In genomic region chr1:1039145-1039910, GRCh38 we compare ENCODE assay signal across 11 cellular contexts. TPM values are rescaled to one million over a fixed set of nuclear protein-coding genes. Genes with fewer than 3 reads are reported as not detected.
A peak's percentile ranks its signal among the peaks of the same experiment; 100 is the strongest.
DNase-seq lines count a peak whose midpoint lies in the region; ATAC-seq, FAIRE-seq and TF ChIP-seq lines count a peak whose summit lies in the region.
"Had no signal": no experiment of that assay in that cellular context is flagged by ENCODE, and none has a peak within 500 bp of the region (broad histone marks: within the 10 kb centered on the region; RNA-seq: fewer than 3 reads in every experiment).

No MANE protein-coding gene starts in this region.

- CTCF ChIA-PET in activated CD8-positive, alpha-beta memory T cell treated with anti-CD3 and anti-CD28 coated beads, Interleukin-2, amount 10 ng/mL, durations not matched to agents 7 days and 5 days (lab: Charles Lee): interaction anchor here (0.7 to 6.4 kb wide), 10 partner anchors 20 to 1195 kb away, joined by 3 to 93 read pairs (median 6); partner anchors contain the start of gene ISG15

- H3K4me1 Mint-ChIP-seq in activated CD8-positive, alpha-beta memory T cell treated with anti-CD3 and anti-CD28 coated beads, Interleukin-2, amount 10 ng/mL, durations not matched to agents 7 days and 5 days: peaks cover 28% of the 10 kb centered on the region
- H3K4me1 Mint-ChIP-seq in chondrocyte (ENCODE audit: low read depth): peaks cover 12% of the 10 kb centered on the region
- peaks cover 17% of the 10 kb centered on the region for H3K4me1 Mint-ChIP-seq in stimulated activated naive CD8-positive, alpha-beta T cell treated with anti-CD3 and anti-CD28 coated beads, Interleukin-15, Interleukin-2, amounts not matched to agents 100 ng/mL and 50 ng/mL, for 24 hours (ENCODE audit: low read depth)

- peaks cover 7% of the 10 kb centered on the region for H3K27me3 Mint-ChIP-seq in activated CD8-positive, alpha-beta memory T cell treated with anti-CD3 and anti-CD28 coated beads, Interleukin-2, amount 10 ng/mL, durations not matched to agents 7 days and 5 days
- H3K27me3 Mint-ChIP-seq in chondrocyte (ENCODE audit: low read depth): no peaks in the 10 kb centered on the region
- peaks cover 7% of the 10 kb centered on the region for H3K27me3 Mint-ChIP-seq in stimulated activated naive CD8-positive, alpha-beta T cell treated with anti-CD3 and anti-CD28 coated beads, Interleukin-15, Interleukin-2, amounts not matched to agents 100 ng/mL and 50 ng/mL, for 24 hours

- DNase-seq in activated CD8-positive, alpha-beta memory T cell treated with anti-CD3 and anti-CD28 coated beads, Interleukin-2, amount 10 ng/mL, durations not matched to agents 7 days and 5 days: peak; percentile 80
- no peak for DNase-seq in activated CD8-positive, alpha-beta memory T cell treated with anti-CD3 and anti-CD28 coated beads, Interleukin-2, amount 50 U/mL, for 4 hours
- DNase-seq in NOMO-1 treated with dmso at 0.1 percent for 144 hours (lab: John Stamatoyannopoulos, UW; ENCODE audit: unreplicated experiment) (peak; percentile 43), chondrocyte (ENCODE audit: low spot score) (no peak), D721Med (ENCODE audit: insufficient read length, low spot score) (no peak)
- DNase-seq: cerebellar nuclear complex, foreskin melanocyte, NCI-H510A treated with DMSO at 0.1 percent for 48 hours had no signal

- ATAC-seq in activated CD8-positive, alpha-beta memory T cell treated with anti-CD3 and anti-CD28 coated beads, Interleukin-2, amount 10 ng/mL, durations not matched to agents 7 days and 5 days: peak; percentile 31
- ATAC-seq in GM18502 (IDR thresholded peaks at IDR 0.05; ENCODE audit: poor library complexity, unreplicated experiment): no peak
- no peak for ATAC-seq in HG02884 (IDR thresholded peaks at IDR 0.05; ENCODE audit: unreplicated experiment)

- H3K27ac Mint-ChIP-seq in activated CD8-positive, alpha-beta memory T cell treated with anti-CD3 and anti-CD28 coated beads, Interleukin-2, amount 10 ng/mL, durations not matched to agents 7 days and 5 days: peak overlapping the region; percentile 69
- no peak overlapping the region for H3K27ac Mint-ChIP-seq in chondrocyte (ENCODE audit: unreplicated experiment)
- no peak overlapping the region for H3K27ac Mint-ChIP-seq in stimulated activated naive CD8-positive, alpha-beta T cell treated with anti-CD3 and anti-CD28 coated beads, Interleukin-15, Interleukin-2, amounts not matched to agents 100 ng/mL and 50 ng/mL, for 24 hours

- FAIRE-seq in D721Med (lab: Jason Lieb, UNC): no peak

- no peak for TF ChIP-seq CTCF in chondrocyte (IDR thresholded peaks at IDR 0.05)
- TF ChIP-seq CTCF in D721Med (IDR thresholded peaks at IDR 0.05; ENCODE audit: insufficient read depth, missing control alignments): no peak

- peak overlapping the region; percentile 68 for H3K4me3 Mint-ChIP-seq in activated CD8-positive, alpha-beta memory T cell treated with anti-CD3 and anti-CD28 coated beads, Interleukin-2, amount 10 ng/mL, durations not matched to agents 7 days and 5 days
- peak overlapping the region; percentile 19 for H3K4me3 Mint-ChIP-seq in chondrocyte (ENCODE audit: unreplicated experiment)
- peak overlapping the region; percentile 59 for H3K4me3 Mint-ChIP-seq in stimulated activated naive CD8-positive, alpha-beta T cell treated with anti-CD3 and anti-CD28 coated beads, Interleukin-15, Interleukin-2, amounts not matched to agents 100 ng/mL and 50 ng/mL, for 24 hours

- H3K9me3 Mint-ChIP-seq in activated CD8-positive, alpha-beta memory T cell treated with anti-CD3 and anti-CD28 coated beads, Interleukin-2, amount 10 ng/mL, durations not matched to agents 7 days and 5 days (ENCODE audit: low read depth): no peaks in the 10 kb centered on the region
- H3K9me3 Mint-ChIP-seq in chondrocyte (ENCODE audit: low read depth): no peaks in the 10 kb centered on the region
- H3K9me3 Mint-ChIP-seq in stimulated activated naive CD8-positive, alpha-beta T cell treated with anti-CD3 and anti-CD28 coated beads, Interleukin-15, Interleukin-2, amounts not matched to agents 100 ng/mL and 50 ng/mL, for 24 hours: no peaks in the 10 kb centered on the region

- no peaks in the 10 kb centered on the region for H3K36me3 Mint-ChIP-seq in activated CD8-positive, alpha-beta memory T cell treated with anti-CD3 and anti-CD28 coated beads, Interleukin-2, amount 10 ng/mL, durations not matched to agents 7 days and 5 days
- H3K36me3 Mint-ChIP-seq in chondrocyte (ENCODE audit: low read depth): peaks cover 6% of the 10 kb centered on the region
- H3K36me3 Mint-ChIP-seq in stimulated activated naive CD8-positive, alpha-beta T cell treated with anti-CD3 and anti-CD28 coated beads, Interleukin-15, Interleukin-2, amounts not matched to agents 100 ng/mL and 50 ng/mL, for 24 hours (ENCODE audit: low read depth): no peaks in the 10 kb centered on the region

RNA-seq across cellular contexts. Expression of gene AGRN, which starts 19.4 kb away (rescaled TPM):
- 10 to 100 TPM; 29.3 to 32.8 TPM for total RNA-seq in activated CD8-positive, alpha-beta memory T cell treated with anti-CD3 and anti-CD28 coated beads, Interleukin-2, amount 10 ng/mL, durations not matched to agents 7 days and 5 days
- total RNA-seq in chondrocyte: 138 to 221 TPM (median 219 TPM) in 3 replicates

RNA-seq across cellular contexts. Expression of gene ISG15, which starts 26.0 kb away (rescaled TPM):
- 100 to 1,000 TPM; 432 to 986 TPM for total RNA-seq in activated CD8-positive, alpha-beta memory T cell treated with anti-CD3 and anti-CD28 coated beads, Interleukin-2, amount 10 ng/mL, durations not matched to agents 7 days and 5 days
- total RNA-seq in chondrocyte: 28.5 to 42.8 TPM (median 42.2 TPM) in 3 replicates

RNA-seq across cellular contexts. Expression of gene RNF223, which starts 34.8 kb away (rescaled TPM):
- not detected for total RNA-seq in activated CD8-positive, alpha-beta memory T cell treated with anti-CD3 and anti-CD28 coated beads, Interleukin-2, amount 10 ng/mL, durations not matched to agents 7 days and 5 days
- not detected in 3 replicates for total RNA-seq in chondrocyte

RNA-seq across cellular contexts. Expression of gene HES4, which starts 39.4 kb away (rescaled TPM):
- total RNA-seq in activated CD8-positive, alpha-beta memory T cell treated with anti-CD3 and anti-CD28 coated beads, Interleukin-2, amount 10 ng/mL, durations not matched to agents 7 days and 5 days: 1 to 10 TPM in 1 of 2 experiments, under 1 TPM in 1; 0.61 to 1.6 TPM
- 56.6 to 137 TPM (median 136 TPM) in 3 replicates for total RNA-seq in chondrocyte

RNA-seq across cellular contexts. Expression of gene PERM1, which starts 57.4 kb away (rescaled TPM):
- not detected for total RNA-seq in activated CD8-positive, alpha-beta memory T cell treated with anti-CD3 and anti-CD28 coated beads, Interleukin-2, amount 10 ng/mL, durations not matched to agents 7 days and 5 days
- 0.12 to 0.37 TPM (median 0.31 TPM) in 3 replicates for total RNA-seq in chondrocyte

Comparison
In these comparisons a context has a peak if more than half of its experiments do, and no peak if none do; other contexts are left out.
1. DNase-seq: peak in activated CD8-positive, alpha-beta memory T cell treated with anti-CD3 and anti-CD28 coated beads, Interleukin-2, amount 10 ng/mL, durations not matched to agents 7 days and 5 days (single experiment) and NOMO-1 treated with dmso at 0.1 percent for 144 hours (single experiment); none in activated CD8-positive, alpha-beta memory T cell treated with anti-CD3 and anti-CD28 coated beads, Interleukin-2, amount 50 U/mL, for 4 hours (single experiment), chondrocyte (single experiment) and D721Med (single experiment).
2. Peak in every context shown above with its lines, with median percentiles within 50 percentile points of each other: H3K4me3 Mint-ChIP-seq.